Comparison of ENCODE assay signal across 33 cellular contexts in genomic region chr4:157763490-157763889, GRCh38.
"Had no signal": no experiment of that assay in that cellular context is flagged by ENCODE, and none has a peak within 500 bp of the region (broad histone marks: within the 10 kb centered on the region; RNA-seq: fewer than 3 reads in every experiment).

No MANE protein-coding gene starts in this region.

- H3K9me3 Mint-ChIP-seq: activated CD4-positive, alpha-beta T cell treated with anti-CD3 and anti-CD28 coated beads, Interleukin-2, amount 10 ng/mL, durations not matched to agents 7 days and 5 days; T-helper 2 cell treated with Interferon-gamma antibody and Interleukin-4, amounts not matched to agents 5 μg/mL and 100 μg/mL, for 36 hours had no signal

- H3K4me3 ChIP-seq: coronary artery, esophagus muscularis mucosa, gastrocnemius medialis had no signal

- FAIRE-seq: astrocyte, bronchial epithelial cell had no signal

- H3K27ac ChIP-seq: brain microvascular endothelial cell, coronary artery, esophagus muscularis mucosa, foreskin keratinocyte, gastrocnemius medialis had no signal

- H3K4me1 ChIP-seq: esophagus muscularis mucosa, foreskin keratinocyte, gastrocnemius medialis had no signal

- DNase-seq: activated CD4-positive, alpha-beta memory T cell treated with anti-CD3 and anti-CD28 coated beads, Interleukin-2, amount 10 ng/mL, durations not matched to agents 7 days and 5 days; activated CD4-positive, alpha-beta T cell treated with anti-CD3 and anti-CD28 coated beads for 1 hour; activated CD4-positive, alpha-beta T cell treated with anti-CD3 and anti-CD28 coated beads for 4 hours; activated CD4-positive, alpha-beta T cell treated with anti-CD3 and anti-CD28 coated beads, Interleukin-2, amount 10 ng/mL, durations not matched to agents 7 days and 5 days; activated CD4-positive, alpha-beta T cell treated with anti-CD3 and anti-CD28 coated beads, Interleukin-2, amount 50 U/mL, for 4 hours; activated CD8-positive, alpha-beta memory T cell treated with anti-CD3 and anti-CD28 coated beads, Interleukin-2, amount 50 U/mL, for 48 hours; activated gamma-delta T cell treated with Interleukin-2 at 50 U/mL for 16 hours; activated naive CD4-positive, alpha-beta T cell treated with anti-CD3 and anti-CD28 coated beads, Interleukin-2, amount 50 U/mL, for 16 hours; activated naive CD4-positive, alpha-beta T cell treated with Interleukin-2 at 50 U/mL for 16 hours; activated T-cell treated with anti-CD3 and anti-CD28 coated beads for 4 hours; activated T-cell treated with anti-CD3 and anti-CD28 coated beads, Interleukin-2, amount 50 U/mL, for 24 hours; activated T-cell treated with anti-CD3 and anti-CD28 coated beads, Interleukin-2, amount 50 U/mL, for 72 hours; amniotic stem cell; anterior cingulate cortex; brain microvascular endothelial cell; dermis blood vessel endothelial cell; effector CD4-positive, alpha-beta T cell; effector memory CD8-positive, alpha-beta T cell; erythroblast; foreskin keratinocyte; gastrocnemius medialis; glutamatergic neuron; T-helper 1 cell; T-helper 17 cell; T1000 had no signal

- H3K27ac Mint-ChIP-seq: activated CD4-positive, alpha-beta memory T cell treated with anti-CD3 and anti-CD28 coated beads, Interleukin-2, amount 10 ng/mL, durations not matched to agents 7 days and 5 days; activated CD4-positive, alpha-beta T cell treated with anti-CD3 and anti-CD28 coated beads, Interleukin-2, amount 10 ng/mL, durations not matched to agents 7 days and 5 days; activated naive CD8-positive, alpha-beta T cell; activated T-cell treated with anti-CD3 and anti-CD28 coated beads, Interleukin-2, amount 50 U/mL, for 24 hours; activated T-cell treated with anti-CD3 and anti-CD28 coated beads, Interleukin-2, amount 50 U/mL, for 72 hours; effector memory CD8-positive, alpha-beta T cell; T-helper 17 cell; T-helper 2 cell treated with Interferon-gamma antibody and Interleukin-4, amounts not matched to agents 5 μg/mL and 100 μg/mL, for 36 hours; WTC11 had no signal

- ATAC-seq: activated T-cell treated with anti-CD3 and anti-CD28 coated beads, Interleukin-2, amount 50 U/mL, for 72 hours; effector memory CD8-positive, alpha-beta T cell; foreskin keratinocyte; gastrocnemius medialis; T-helper 17 cell; WTC11 had no signal

- H3K4me3 Mint-ChIP-seq: activated CD4-positive, alpha-beta memory T cell treated with anti-CD3 and anti-CD28 coated beads, Interleukin-2, amount 10 ng/mL, durations not matched to agents 7 days and 5 days; activated CD4-positive, alpha-beta T cell treated with anti-CD3 and anti-CD28 coated beads, Interleukin-2, amount 10 ng/mL, durations not matched to agents 7 days and 5 days; activated naive CD8-positive, alpha-beta T cell; activated T-cell treated with anti-CD3 and anti-CD28 coated beads, Interleukin-2, amount 50 U/mL, for 24 hours; activated T-cell treated with anti-CD3 and anti-CD28 coated beads, Interleukin-2, amount 50 U/mL, for 72 hours; central memory CD8-positive, alpha-beta T cell; effector memory CD8-positive, alpha-beta T cell; T-helper 17 cell; T-helper 2 cell treated with Interferon-gamma antibody and Interleukin-4, amounts not matched to agents 5 μg/mL and 100 μg/mL, for 36 hours; WTC11 had no signal

- H3K36me3 ChIP-seq: brain microvascular endothelial cell, esophagus muscularis mucosa, gastrocnemius medialis had no signal

- H3K4me1 Mint-ChIP-seq: activated CD4-positive, alpha-beta memory T cell treated with anti-CD3 and anti-CD28 coated beads, Interleukin-2, amount 10 ng/mL, durations not matched to agents 7 days and 5 days; activated CD4-positive, alpha-beta T cell treated with anti-CD3 and anti-CD28 coated beads, Interleukin-2, amount 10 ng/mL, durations not matched to agents 7 days and 5 days; central memory CD8-positive, alpha-beta T cell; T-helper 17 cell; WTC11 had no signal

- H3K27me3 Mint-ChIP-seq: activated CD4-positive, alpha-beta memory T cell treated with anti-CD3 and anti-CD28 coated beads, Interleukin-2, amount 10 ng/mL, durations not matched to agents 7 days and 5 days; activated CD4-positive, alpha-beta T cell treated with anti-CD3 and anti-CD28 coated beads, Interleukin-2, amount 10 ng/mL, durations not matched to agents 7 days and 5 days; activated naive CD8-positive, alpha-beta T cell; activated T-cell treated with anti-CD3 and anti-CD28 coated beads, Interleukin-2, amount 50 U/mL, for 24 hours; central memory CD8-positive, alpha-beta T cell; effector memory CD8-positive, alpha-beta T cell; T-helper 17 cell had no signal

- H3K9me3 ChIP-seq: esophagus muscularis mucosa, gastrocnemius medialis had no signal

- H3K36me3 Mint-ChIP-seq: activated naive CD8-positive, alpha-beta T cell; WTC11 had no signal

- H3K27me3 ChIP-seq: brain microvascular endothelial cell, esophagus muscularis mucosa, foreskin keratinocyte, gastrocnemius medialis had no signal
